Comparison of ENCODE assay signal across 10 cellular contexts in genomic region chr1:2587860-2588571, GRCh38. TPM values are rescaled to one million over a fixed set of nuclear protein-coding genes. Genes with fewer than 3 reads are reported as not detected.
DNase-seq lines count a peak whose midpoint lies in the region; ATAC-seq and TF ChIP-seq lines count a peak whose summit lies in the region.
"Had no signal": no experiment of that assay in that cellular context is flagged by ENCODE, and none has a peak within 500 bp of the region (broad histone marks: within the 10 kb centered on the region; RNA-seq: fewer than 3 reads in every experiment).

No MANE protein-coding gene starts in this region.

- BruUV-seq in MCF 10A (replicated peaks; lab: Mats Ljungman, UMichigan) = no TSS peak

- TF ChIP-seq CTCF in MCF 10A (IDR thresholded peaks at IDR 0.05; ENCODE audit: unreplicated experiment) (no peak), vagina (IDR thresholded peaks at IDR 0.05) (no peak), tibial artery (IDR thresholded peaks at IDR 0.05) (no peak)

- no peaks in the 10 kb centered on the region for H3K36me3 Mint-ChIP-seq in activated naive CD4-positive, alpha-beta T cell treated with anti-CD3 and anti-CD28 coated beads, Interleukin-2, amount 50 U/mL, for 24 hours
- peaks cover 6% of the 10 kb centered on the region in 2 donors for H3K36me3 Mint-ChIP-seq in activated naive CD4-positive, alpha-beta T cell treated with anti-CD3 and anti-CD28 coated beads, Interleukin-2, amount 50 U/mL, for 72 hours
- peaks cover 8% of the 10 kb centered on the region for H3K36me3 Mint-ChIP-seq in MCF 10A (ENCODE audit: insufficient read depth, unreplicated experiment)

- H3K27ac Mint-ChIP-seq in activated naive CD4-positive, alpha-beta T cell treated with anti-CD3 and anti-CD28 coated beads, Interleukin-2, amount 50 U/mL, for 24 hours = no peak overlapping the region
- H3K27ac Mint-ChIP-seq in activated naive CD4-positive, alpha-beta T cell treated with anti-CD3 and anti-CD28 coated beads, Interleukin-2, amount 50 U/mL, for 72 hours = peak overlapping the region in 1 of 2 donors; percentile 94
- H3K27ac Mint-ChIP-seq in MCF 10A (ENCODE audit: low read depth, unreplicated experiment) = no peak overlapping the region

- peaks cover 26% of the 10 kb centered on the region for H3K4me1 Mint-ChIP-seq in activated naive CD4-positive, alpha-beta T cell treated with anti-CD3 and anti-CD28 coated beads, Interleukin-2, amount 50 U/mL, for 24 hours
- H3K4me1 Mint-ChIP-seq in MCF 10A (ENCODE audit: insufficient read depth, unreplicated experiment) = no peaks in the 10 kb centered on the region

- no peaks in the 10 kb centered on the region for H3K27me3 Mint-ChIP-seq in activated naive CD4-positive, alpha-beta T cell treated with anti-CD3 and anti-CD28 coated beads, Interleukin-2, amount 50 U/mL, for 24 hours
- no peaks in the 10 kb centered on the region for H3K27me3 Mint-ChIP-seq in MCF 10A (ENCODE audit: insufficient read depth, unreplicated experiment)

- no peaks in the 10 kb centered on the region for H3K9me3 Mint-ChIP-seq in activated naive CD4-positive, alpha-beta T cell treated with anti-CD3 and anti-CD28 coated beads, Interleukin-2, amount 50 U/mL, for 24 hours
- no peaks in the 10 kb centered on the region for H3K9me3 Mint-ChIP-seq in activated naive CD4-positive, alpha-beta T cell treated with anti-CD3 and anti-CD28 coated beads, Interleukin-2, amount 50 U/mL, for 72 hours
- H3K9me3 Mint-ChIP-seq in MCF 10A (ENCODE audit: unreplicated experiment) = no peaks in the 10 kb centered on the region

- H3K4me3 Mint-ChIP-seq in activated naive CD4-positive, alpha-beta T cell treated with anti-CD3 and anti-CD28 coated beads, Interleukin-2, amount 50 U/mL, for 24 hours = peak overlapping the region; percentile 77
- H3K4me3 Mint-ChIP-seq in MCF 10A (ENCODE audit: unreplicated experiment) = peak overlapping the region; percentile 87

- no peak for DNase-seq in activated naive CD4-positive, alpha-beta T cell treated with anti-CD3 and anti-CD28 coated beads, Interleukin-2, amount 50 U/mL, for 72 hours (ENCODE audit: low spot score in 2 of 2)
- DNase-seq in MCF 10A (ENCODE audit: unreplicated experiment) = no peak
- no peak for DNase-seq in vagina (ENCODE audit: extremely low spot score in 2 of 2)
- no peak for DNase-seq in tibial artery
- no peak for DNase-seq in effector memory CD4-positive, alpha-beta T cell
- no peak for DNase-seq in stimulated activated naive CD4-positive, alpha-beta T cell treated with Interleukin-2 at 50 U/mL for 16 hours (lab: John Stamatoyannopoulos, UW)

- CTCF ChIA-PET in MCF 10A (lab: Yijun Ruan, JAX) = interaction anchor here (0.7 kb wide), 1 partner anchor 966 kb away, joined by 3 read pairs; no protein-coding TSS in a partner anchor

- H3K4me3 ChIP-seq in mesodermal cell (ENCODE audit: extremely low read depth, insufficient read depth, low read length, poor library complexity, severe bottlenecking) (peak overlapping the region; percentile 85), vagina (peak overlapping the region; percentile 48 to 67), tibial artery (no peak overlapping the region)
- no peak overlapping the region for H3K4me3 ChIP-seq in effector memory CD4-positive, alpha-beta T cell (ENCODE audit: insufficient read depth, low read depth, low read length, poor library complexity, severe bottlenecking)

- no peaks in the 10 kb centered on the region for H3K27me3 ChIP-seq in vagina
- peaks cover 0 to 24% of the 10 kb centered on the region in 2 donors for H3K27me3 ChIP-seq in tibial artery
- no peaks in the 10 kb centered on the region for H3K27me3 ChIP-seq in effector memory CD4-positive, alpha-beta T cell (replicated peaks; ENCODE audit: control insufficient read depth, insufficient read depth, low read length, poor library complexity, severe bottlenecking)

- H3K36me3 ChIP-seq in mesodermal cell (ENCODE audit: control insufficient read depth, insufficient read depth, low read length) (peaks cover 4% of the 10 kb centered on the region), vagina (no peaks in the 10 kb centered on the region), tibial artery (peaks cover 0 to 13% (median 0%) of the 10 kb centered on the region in 3 donors)
- H3K36me3 ChIP-seq in effector memory CD4-positive, alpha-beta T cell (ENCODE audit: control insufficient read depth, insufficient read depth, low read length) = no peaks in the 10 kb centered on the region
- H3K36me3 ChIP-seq: neutrophil had no signal

- no peak for TF ChIP-seq POLR2A in vagina (IDR thresholded peaks at IDR 0.05)

- intact Hi-C loops in MCF 10A (cut with micrococcal nuclease) = loop anchor here (2.0 kb wide), 1 partner anchor 55 kb away; no protein-coding TSS in a partner anchor
- intact Hi-C loops in vagina (cut with DNase I) = loop anchor here (5.0 kb wide), 1 partner anchor 41 kb away; no protein-coding TSS in a partner anchor
- intact Hi-C loops in tibial artery (cut with DNase I; ENCODE audit: low total_unique reads) = loop anchor here (2.0 to 10.0 kb wide), 2 partner anchors 55 to 173 kb away; partner anchors contain the start of gene PEX10

- peaks cover 14% of the 10 kb centered on the region for H3K4me1 ChIP-seq in mesodermal cell (ENCODE audit: control insufficient read depth, insufficient read depth, low read length, poor library complexity, severe bottlenecking)
- H3K4me1 ChIP-seq in vagina = peaks cover 40% of the 10 kb centered on the region
- H3K4me1 ChIP-seq in tibial artery = peaks cover 5 to 39% (median 19%) of the 10 kb centered on the region in 4 donors
- H3K4me1 ChIP-seq in effector memory CD4-positive, alpha-beta T cell (ENCODE audit: control insufficient read depth, insufficient read depth, low read length, poor library complexity, severe bottlenecking) = peaks cover 40% of the 10 kb centered on the region

- ATAC-seq in activated naive CD4-positive, alpha-beta T cell treated with anti-CD3 and anti-CD28 coated beads, Interleukin-2, amount 50 U/mL, for 72 hours = no peak

- POLR2A ChIA-PET in MCF 10A (lab: Yijun Ruan, JAX) = interaction anchor here (1.3 kb wide), 1 partner anchor 62 kb away, joined by 4 read pairs; the partner anchor contains the start of gene PANK4

- 90 to 91% methylated on average over 16 to 19 of the region's 19 CpGs for WGBS in mesodermal cell (ENCODE audit: insufficient coverage in 2 of 2), 2 experiments

- H3K9me3 ChIP-seq in mesodermal cell (ENCODE audit: control insufficient read depth, low read length) = peaks cover 3% of the 10 kb centered on the region
- H3K9me3 ChIP-seq in vagina = no peaks in the 10 kb centered on the region
- H3K9me3 ChIP-seq in tibial artery = no peaks in the 10 kb centered on the region
- no peaks in the 10 kb centered on the region for H3K9me3 ChIP-seq in effector memory CD4-positive, alpha-beta T cell (ENCODE audit: control insufficient read depth, low read length)
- H3K9me3 ChIP-seq: neutrophil had no signal

- H3K27ac ChIP-seq in mesodermal cell (ENCODE audit: low read depth, low read length, severe bottlenecking) = no peak overlapping the region
- H3K27ac ChIP-seq in vagina = no peak overlapping the region
- no peak overlapping the region for H3K27ac ChIP-seq in tibial artery
- H3K27ac ChIP-seq in effector memory CD4-positive, alpha-beta T cell (ENCODE audit: insufficient read depth, low read length, poor library complexity, severe bottlenecking) = no peak overlapping the region

RNA-seq across cellular contexts. Expression of gene PRXL2B, which starts 1.4 kb away (rescaled TPM):
- 10 to 100 TPM; 34.7 to 38.8 TPM for total RNA-seq in activated naive CD4-positive, alpha-beta T cell treated with anti-CD3 and anti-CD28 coated beads, Interleukin-2, amount 50 U/mL, for 72 hours
- total RNA-seq in MCF 10A (2022) = 10.3 and 12.6 TPM in 2 replicates
- 23.7 TPM for polyA plus RNA-seq in mesodermal cell (2013, experiment 1 of 2)
- polyA plus RNA-seq in mesodermal cell (2013, experiment 2 of 2) = 22.1 TPM
- total RNA-seq in vagina = 16.2 TPM

RNA-seq across cellular contexts. Expression of gene TNFRSF14, which starts 31.8 kb away (rescaled TPM):
- total RNA-seq in activated naive CD4-positive, alpha-beta T cell treated with anti-CD3 and anti-CD28 coated beads, Interleukin-2, amount 50 U/mL, for 72 hours = 100 to 1,000 TPM; 124 to 183 TPM
- total RNA-seq in MCF 10A (2022) = 4.2 and 4.6 TPM in 2 replicates
- polyA plus RNA-seq in mesodermal cell (2013, experiment 1 of 2) = 0.85 TPM
- 0.51 TPM for polyA plus RNA-seq in mesodermal cell (2013, experiment 2 of 2)
- 49.6 TPM for total RNA-seq in vagina

RNA-seq across cellular contexts. Expression of gene MMEL1, which starts 44.8 kb away (rescaled TPM):
- total RNA-seq in activated naive CD4-positive, alpha-beta T cell treated with anti-CD3 and anti-CD28 coated beads, Interleukin-2, amount 50 U/mL, for 72 hours = 1 to 10 TPM; 1.4 to 2.5 TPM
- total RNA-seq in MCF 10A (2022) (not detected in 2 replicates), vagina (4.4 TPM)
- 0.59 TPM for polyA plus RNA-seq in mesodermal cell (2013, experiment 1 of 2)
- not detected for polyA plus RNA-seq in mesodermal cell (2013, experiment 2 of 2)

RNA-seq across cellular contexts. Expression of gene HES5, which starts 58.0 kb away (rescaled TPM):
- under 1 TPM in 1 of 2 donors, not detected in 1; 0.19 TPM for total RNA-seq in activated naive CD4-positive, alpha-beta T cell treated with anti-CD3 and anti-CD28 coated beads, Interleukin-2, amount 50 U/mL, for 72 hours
- total RNA-seq in MCF 10A (2022) = not detected in 2 replicates
- polyA plus RNA-seq in mesodermal cell (2013, experiment 1 of 2) = 1.1 TPM
- 0.96 TPM for polyA plus RNA-seq in mesodermal cell (2013, experiment 2 of 2)
- not detected for total RNA-seq in vagina
- total RNA-seq: NCI-H460 had no signal

Comparison
In these comparisons a context has a peak if more than half of its experiments do, and no peak if none do; other contexts are left out.
1. H3K4me3 ChIP-seq: peak in mesodermal cell (single experiment) and vagina (2 of 2); none in tibial artery (0 of 2) and effector memory CD4-positive, alpha-beta T cell (single experiment).